ENCODE assay signal across 1 cellular context in the genomic region with DNA sequence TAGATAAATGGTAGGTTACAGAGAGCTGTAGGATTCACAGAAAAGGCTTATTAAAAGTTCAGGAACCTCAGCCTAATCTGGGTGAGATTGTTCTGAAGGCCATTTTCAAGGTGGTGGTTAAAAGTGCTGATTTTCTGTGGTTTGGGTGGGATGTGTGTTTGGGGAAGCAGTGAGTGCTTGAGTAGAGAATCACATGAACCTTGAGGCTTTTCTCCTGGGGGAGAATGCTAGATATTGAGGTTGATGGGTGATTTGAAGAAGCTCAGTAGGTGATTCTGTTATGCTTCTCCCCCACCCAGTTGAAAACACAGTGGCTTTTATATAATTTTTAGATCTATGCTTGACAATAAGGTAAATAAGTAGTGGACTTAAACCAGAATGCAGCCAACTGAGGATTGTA.
TF ChIP-seq lines count a peak whose summit lies in the region.

No MANE protein-coding gene starts in this region.

TF ChIP-seq in WTC11, 78 proteins besides CTCF, POLR2A, EP300 and RAD21 (continued from another document):
- TF ChIP-seq, protein P1, sequence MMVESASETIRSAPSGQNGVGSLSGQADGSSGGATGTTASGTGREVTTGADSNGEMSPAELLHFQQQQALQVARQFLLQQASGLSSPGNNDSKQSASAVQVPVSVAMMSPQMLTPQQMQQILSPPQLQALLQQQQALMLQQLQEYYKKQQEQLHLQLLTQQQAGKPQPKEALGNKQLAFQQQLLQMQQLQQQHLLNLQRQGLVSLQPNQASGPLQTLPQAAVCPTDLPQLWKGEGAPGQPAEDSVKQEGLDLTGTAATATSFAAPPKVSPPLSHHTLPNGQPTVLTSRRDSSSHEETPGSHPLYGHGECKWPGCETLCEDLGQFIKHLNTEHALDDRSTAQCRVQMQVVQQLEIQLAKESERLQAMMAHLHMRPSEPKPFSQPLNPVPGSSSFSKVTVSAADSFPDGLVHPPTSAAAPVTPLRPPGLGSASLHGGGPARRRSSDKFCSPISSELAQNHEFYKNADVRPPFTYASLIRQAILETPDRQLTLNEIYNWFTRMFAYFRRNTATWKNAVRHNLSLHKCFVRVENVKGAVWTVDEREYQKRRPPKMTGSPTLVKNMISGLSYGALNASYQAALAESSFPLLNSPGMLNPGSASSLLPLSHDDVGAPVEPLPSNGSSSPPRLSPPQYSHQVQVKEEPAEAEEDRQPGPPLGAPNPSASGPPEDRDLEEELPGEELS (CRISPR knock-in tag; IDR thresholded peaks at IDR 0.05): no peak
- TF ChIP-seq GTF2I (CRISPR knock-in tag; conservative IDR thresholded peaks at IDR 0.05): no peak
- no peak for TF ChIP-seq ZNF416 (CRISPR knock-in tag; IDR thresholded peaks at IDR 0.05)
- TF ChIP-seq, protein P2, sequence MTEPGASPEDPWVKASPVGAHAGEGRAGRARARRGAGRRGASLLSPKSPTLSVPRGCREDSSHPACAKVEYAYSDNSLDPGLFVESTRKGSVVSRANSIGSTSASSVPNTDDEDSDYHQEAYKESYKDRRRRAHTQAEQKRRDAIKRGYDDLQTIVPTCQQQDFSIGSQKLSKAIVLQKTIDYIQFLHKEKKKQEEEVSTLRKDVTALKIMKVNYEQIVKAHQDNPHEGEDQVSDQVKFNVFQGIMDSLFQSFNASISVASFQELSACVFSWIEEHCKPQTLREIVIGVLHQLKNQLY (CRISPR knock-in tag; IDR thresholded peaks at IDR 0.05): no peak
- TF ChIP-seq ZNF263 (CRISPR knock-in tag; IDR thresholded peaks at IDR 0.05; ENCODE audit: low read depth): no peak
- no peak for TF ChIP-seq FOXK1 (CRISPR knock-in tag; IDR thresholded peaks at IDR 0.05)
- TF ChIP-seq, protein P3, sequence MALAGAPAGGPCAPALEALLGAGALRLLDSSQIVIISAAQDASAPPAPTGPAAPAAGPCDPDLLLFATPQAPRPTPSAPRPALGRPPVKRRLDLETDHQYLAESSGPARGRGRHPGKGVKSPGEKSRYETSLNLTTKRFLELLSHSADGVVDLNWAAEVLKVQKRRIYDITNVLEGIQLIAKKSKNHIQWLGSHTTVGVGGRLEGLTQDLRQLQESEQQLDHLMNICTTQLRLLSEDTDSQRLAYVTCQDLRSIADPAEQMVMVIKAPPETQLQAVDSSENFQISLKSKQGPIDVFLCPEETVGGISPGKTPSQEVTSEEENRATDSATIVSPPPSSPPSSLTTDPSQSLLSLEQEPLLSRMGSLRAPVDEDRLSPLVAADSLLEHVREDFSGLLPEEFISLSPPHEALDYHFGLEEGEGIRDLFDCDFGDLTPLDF (CRISPR knock-in tag; IDR thresholded peaks at IDR 0.05): no peak
- TF ChIP-seq, protein P4, sequence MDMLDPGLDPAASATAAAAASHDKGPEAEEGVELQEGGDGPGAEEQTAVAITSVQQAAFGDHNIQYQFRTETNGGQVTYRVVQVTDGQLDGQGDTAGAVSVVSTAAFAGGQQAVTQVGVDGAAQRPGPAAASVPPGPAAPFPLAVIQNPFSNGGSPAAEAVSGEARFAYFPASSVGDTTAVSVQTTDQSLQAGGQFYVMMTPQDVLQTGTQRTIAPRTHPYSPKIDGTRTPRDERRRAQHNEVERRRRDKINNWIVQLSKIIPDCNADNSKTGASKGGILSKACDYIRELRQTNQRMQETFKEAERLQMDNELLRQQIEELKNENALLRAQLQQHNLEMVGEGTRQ (CRISPR knock-in tag; IDR thresholded peaks at IDR 0.05): no peak
- no peak for TF ChIP-seq ELF4 (CRISPR knock-in tag; IDR thresholded peaks at IDR 0.05; ENCODE audit: low read depth)
- TF ChIP-seq, protein P5, sequence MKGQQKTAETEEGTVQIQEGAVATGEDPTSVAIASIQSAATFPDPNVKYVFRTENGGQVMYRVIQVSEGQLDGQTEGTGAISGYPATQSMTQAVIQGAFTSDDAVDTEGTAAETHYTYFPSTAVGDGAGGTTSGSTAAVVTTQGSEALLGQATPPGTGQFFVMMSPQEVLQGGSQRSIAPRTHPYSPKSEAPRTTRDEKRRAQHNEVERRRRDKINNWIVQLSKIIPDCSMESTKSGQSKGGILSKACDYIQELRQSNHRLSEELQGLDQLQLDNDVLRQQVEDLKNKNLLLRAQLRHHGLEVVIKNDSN (CRISPR knock-in tag; IDR thresholded peaks at IDR 0.05): no peak
